In the genomic region with DNA sequence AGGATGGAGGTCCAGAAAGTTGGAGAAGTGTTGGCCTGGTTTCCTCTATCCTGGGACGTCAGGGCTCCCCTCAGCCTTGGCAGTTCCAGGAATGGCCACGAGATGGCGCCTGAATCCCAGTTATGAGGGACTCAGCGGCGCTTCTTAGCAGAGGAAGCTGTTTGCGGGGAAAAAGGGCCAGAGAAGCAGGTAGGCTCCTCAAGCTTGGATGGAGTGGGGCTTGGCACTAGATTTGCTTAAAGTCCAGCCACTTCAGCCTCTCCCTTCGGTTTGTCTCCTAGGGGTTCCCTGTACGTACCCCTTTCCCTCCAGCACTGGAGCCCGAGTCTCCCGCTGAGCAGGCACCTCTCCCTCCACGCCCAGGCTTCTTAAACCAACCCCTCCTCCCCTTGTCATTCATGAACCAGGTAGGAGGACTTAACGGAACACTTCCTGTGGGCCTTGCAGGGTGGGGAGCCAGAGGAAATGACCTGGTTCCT, we compare ENCODE assay signal across 8 cellular contexts. TPM values are rescaled to one million over a fixed set of nuclear protein-coding genes. Genes with fewer than 3 reads are reported as not detected.
DNase-seq lines count a peak whose midpoint lies in the region; ATAC-seq and TF ChIP-seq lines count a peak whose summit lies in the region.

No MANE protein-coding gene starts in this region.

- peaks cover 8% of the 10 kb centered on the region for H3K4me1 ChIP-seq in skeletal muscle satellite cell (ENCODE audit: control insufficient read depth, insufficient read depth, low read length)

- H3K9ac ChIP-seq in skeletal muscle satellite cell (ENCODE audit: low read depth, low read length), result no peak overlapping the region

- peak; percentile 99 for TF ChIP-seq CTCF in AG09319 (IDR thresholded peaks at IDR 0.05; ENCODE audit: low read depth, low read length)

- no peaks in the 10 kb centered on the region for H3K36me3 ChIP-seq in skeletal muscle satellite cell (ENCODE audit: insufficient read depth, low read length)

- DNase-seq in AG09319 (ENCODE audit: extremely low read depth, low read depth) (peak; percentile 39), GM19240 (ENCODE audit: insufficient read length, low spot score) (peak; percentile 73), NCI-H146 (lab: John Stamatoyannopoulos, UW) (peak; percentile 66), T-helper 9 cell (peak; percentile 97), anterior cingulate cortex (lab: John Stamatoyannopoulos, UW) (peak in 57 of 58 donors; percentile 11 to 93 (median 68)), hypothalamus (lab: John Stamatoyannopoulos, UW) (peak; percentile 6 to 92 (median 65))

- no peaks in the 10 kb centered on the region for H3K9me3 ChIP-seq in skeletal muscle satellite cell (replicated peaks; ENCODE audit: low read length)

- peak overlapping the region; percentile 26 for H3K4me2 ChIP-seq in skeletal muscle satellite cell (ENCODE audit: low read length)

- H3K27me3 ChIP-seq in skeletal muscle satellite cell (ENCODE audit: control insufficient read depth, insufficient read depth, low read length), result no peaks in the 10 kb centered on the region

- ATAC-seq in GM21576 (IDR thresholded peaks at IDR 0.05; ENCODE audit: unreplicated experiment), result no peak

- no peak overlapping the region for H3K4me3 ChIP-seq in skeletal muscle satellite cell (ENCODE audit: low read length)

RNA-seq across cellular contexts. Expression of a gene that starts 32.0 kb away (rescaled TPM):
- total RNA-seq in skeletal muscle satellite cell (2012; rRNA removed), result 2.0 and 3.3 TPM in 2 replicates

RNA-seq across cellular contexts. Expression of a gene that starts 51.2 kb away (rescaled TPM):
- total RNA-seq in skeletal muscle satellite cell (2012; rRNA removed), result 46.6 and 89.8 TPM in 2 replicates

Comparison
In these comparisons a context has a peak if more than half of its experiments do, and no peak if none do; other contexts are left out.
1. DNase-seq: peak in every context shown above with its lines; median percentile 97 in T-helper 9 cell; 73 in GM19240; 68 in anterior cingulate cortex; 66 in NCI-H146; 65 in hypothalamus; 39 in AG09319.